ENCODE assay signal across 1 cellular context in the genomic region with DNA sequence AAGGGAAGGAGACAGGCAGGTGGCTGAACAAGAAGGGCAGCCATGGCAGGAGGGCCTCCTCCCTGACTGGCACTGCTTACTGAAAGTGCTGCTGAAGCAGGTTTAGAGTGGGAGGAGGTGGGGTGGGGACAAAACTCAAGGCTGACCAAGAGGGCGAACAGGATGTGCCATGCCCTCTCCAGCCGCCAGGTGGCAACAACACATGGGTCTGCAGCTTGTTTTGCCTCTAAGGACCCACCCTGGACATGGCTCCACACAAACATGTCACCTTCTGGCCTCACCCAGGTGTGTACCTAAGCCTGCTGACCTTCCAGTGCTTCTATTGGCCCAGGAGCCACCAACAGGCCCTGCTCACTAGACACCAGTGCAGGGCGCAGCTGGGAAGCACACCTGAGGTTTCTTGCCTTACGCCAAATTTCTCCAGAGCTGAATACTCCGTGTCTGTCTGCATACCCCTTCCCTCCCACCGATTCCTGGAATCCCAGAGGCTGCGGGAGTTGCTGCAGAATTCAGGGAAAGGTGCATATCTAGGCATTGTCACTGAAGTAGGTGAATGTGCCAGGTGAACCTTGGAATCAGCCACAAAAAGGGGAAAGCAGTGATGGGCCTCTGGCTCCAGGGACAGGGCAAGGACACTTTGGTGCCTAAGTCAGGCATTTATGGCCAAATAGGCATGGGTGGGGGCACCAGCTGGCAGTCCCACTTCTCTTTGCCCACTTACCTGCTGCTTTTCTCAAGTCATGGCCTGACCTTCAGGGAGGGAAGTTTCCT.
TF ChIP-seq lines count a peak whose summit lies in the region.

No MANE protein-coding gene starts in this region.

TF ChIP-seq in PFSK-1, 5 proteins besides CTCF, POLR2A, EP300 and RAD21 (continued from another document):
- no peak for TF ChIP-seq REST (IDR thresholded peaks at IDR 0.05; ENCODE audit: insufficient read depth in 1 of 2, low read depth in 2 of 2, low read length in 2 of 2)
